ENCODE assay signal across 8 cellular contexts in the genomic region with DNA sequence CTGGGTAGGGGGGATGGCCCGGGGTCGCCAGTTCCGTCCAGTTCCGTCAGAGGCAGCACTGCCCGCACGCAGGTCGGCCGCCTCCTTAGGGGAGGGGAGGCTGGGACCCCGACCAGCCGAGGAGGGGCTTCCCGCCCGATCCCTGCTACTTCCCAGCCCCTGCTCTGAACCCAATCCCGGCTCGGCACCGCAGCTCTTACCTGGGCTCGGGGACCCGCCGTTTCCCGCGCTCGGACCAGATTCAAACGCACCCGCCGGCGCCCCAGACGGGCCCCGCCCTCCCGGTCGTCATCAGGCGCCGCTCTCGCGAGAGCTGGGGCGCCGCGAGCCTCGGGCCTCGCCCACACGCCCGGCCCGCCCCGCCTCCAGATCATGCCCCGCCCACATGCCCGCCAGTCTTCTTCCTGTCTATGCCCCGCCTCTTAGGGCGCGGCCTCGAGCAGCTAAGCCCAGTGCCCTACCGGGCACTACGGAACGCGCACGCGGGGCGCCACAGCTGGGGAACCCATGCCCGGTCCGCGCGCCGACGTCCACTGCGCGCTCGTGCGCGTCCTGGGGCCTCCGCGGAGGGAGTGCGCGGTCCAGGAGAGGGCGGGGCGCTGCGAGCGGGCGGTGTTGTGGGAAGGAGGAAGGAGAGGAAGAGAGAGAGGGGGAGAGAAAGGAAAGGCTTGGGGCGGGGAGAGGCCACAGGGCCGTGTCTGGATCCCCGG. TPM values are rescaled to one million over a fixed set of nuclear protein-coding genes. Genes with fewer than 3 reads are reported as not detected.
DNase-seq lines count a peak whose midpoint lies in the region; ATAC-seq and TF ChIP-seq lines count a peak whose summit lies in the region.

A gene with protein sequence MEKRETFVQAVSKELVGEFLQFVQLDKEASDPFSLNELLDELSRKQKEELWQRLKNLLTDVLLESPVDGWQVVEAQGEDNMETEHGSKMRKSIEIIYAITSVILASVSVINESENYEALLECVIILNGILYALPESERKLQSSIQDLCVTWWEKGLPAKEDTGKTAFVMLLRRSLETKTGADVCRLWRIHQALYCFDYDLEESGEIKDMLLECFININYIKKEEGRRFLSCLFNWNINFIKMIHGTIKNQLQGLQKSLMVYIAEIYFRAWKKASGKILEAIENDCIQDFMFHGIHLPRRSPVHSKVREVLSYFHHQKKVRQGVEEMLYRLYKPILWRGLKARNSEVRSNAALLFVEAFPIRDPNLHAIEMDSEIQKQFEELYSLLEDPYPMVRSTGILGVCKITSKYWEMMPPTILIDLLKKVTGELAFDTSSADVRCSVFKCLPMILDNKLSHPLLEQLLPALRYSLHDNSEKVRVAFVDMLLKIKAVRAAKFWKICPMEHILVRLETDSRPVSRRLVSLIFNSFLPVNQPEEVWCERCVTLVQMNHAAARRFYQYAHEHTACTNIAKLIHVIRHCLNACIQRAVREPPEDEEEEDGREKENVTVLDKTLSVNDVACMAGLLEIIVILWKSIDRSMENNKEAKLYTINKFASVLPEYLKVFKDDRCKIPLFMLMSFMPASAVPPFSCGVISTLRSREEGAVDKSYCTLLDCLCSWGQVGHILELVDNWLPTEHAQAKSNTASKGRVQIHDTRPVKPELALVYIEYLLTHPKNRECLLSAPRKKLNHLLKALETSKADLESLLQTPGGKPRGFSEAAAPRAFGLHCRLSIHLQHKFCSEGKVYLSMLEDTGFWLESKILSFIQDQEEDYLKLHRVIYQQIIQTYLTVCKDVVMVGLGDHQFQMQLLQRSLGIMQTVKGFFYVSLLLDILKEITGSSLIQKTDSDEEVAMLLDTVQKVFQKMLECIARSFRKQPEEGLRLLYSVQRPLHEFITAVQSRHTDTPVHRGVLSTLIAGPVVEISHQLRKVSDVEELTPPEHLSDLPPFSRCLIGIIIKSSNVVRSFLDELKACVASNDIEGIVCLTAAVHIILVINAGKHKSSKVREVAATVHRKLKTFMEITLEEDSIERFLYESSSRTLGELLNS (minus strand): TSS at position 281 of the 710 bp plus-strand sequence. CDS start 2,905 bp downstream, outside the sequence.

- peak; percentile 18 for TF ChIP-seq CTCF in epithelial cell of proximal tubule (conservative IDR thresholded peaks at IDR 0.05; ENCODE audit: low read depth, low read length)

- peak within 1 kb of the TSS; percentile 84 to 97 (median 90) for H3K4me3 Mint-ChIP-seq in IgD-negative memory B cell

- ATAC-seq in GM21529 (IDR thresholded peaks at IDR 0.05; ENCODE audit: unreplicated experiment): peak; percentile 95

- H3K36me3 Mint-ChIP-seq in IgD-negative memory B cell: no peaks in the 10 kb centered on the region

- H3K4me1 Mint-ChIP-seq in IgD-negative memory B cell: peaks cover 6 to 16% (median 11%) of the 10 kb centered on the region in 3 donors

- no peaks in the 10 kb centered on the region for H3K27me3 ChIP-seq in mucosa of rectum (ENCODE audit: control insufficient read depth in 2 of 2, insufficient read depth in 2 of 2, low read length in 2 of 2)

- no peaks in the 10 kb centered on the region for H3K9me3 ChIP-seq in mucosa of rectum (ENCODE audit: control insufficient read depth in 2 of 2, low read length in 2 of 2)

- H3K4me1 ChIP-seq in mucosa of rectum (ENCODE audit: control insufficient read depth in 2 of 2, insufficient read depth in 2 of 2, low read length in 2 of 2): peaks cover 9 to 14% of the 10 kb centered on the region in 2 donors

- no peaks in the 10 kb centered on the region for H3K27me3 Mint-ChIP-seq in IgD-negative memory B cell

- H3K9me3 Mint-ChIP-seq in IgD-negative memory B cell: no peaks in the 10 kb centered on the region

- DNase-seq in DMS153 (lab: John Stamatoyannopoulos, UW) (peak; percentile 96), OCI-M2 (lab: John Stamatoyannopoulos, UW; ENCODE audit: unreplicated experiment) (peak; percentile 86), activated T-cell treated with anti-CD3 and anti-CD28 coated beads for 48 hours (ENCODE audit: low read depth) (peak; percentile 99), epithelial cell of proximal tubule (ENCODE audit: low read depth) (peak; percentile 41)
- DNase-seq in stimulated activated CD8-positive, alpha-beta memory T cell treated with anti-CD3 and anti-CD28 coated beads, Interleukin-4, amount 100 ng/mL, for 48 hours: peak; percentile 98

- peak within 1 kb of the TSS; percentile 95 for H3K4me3 ChIP-seq in epithelial cell of proximal tubule (ENCODE audit: low read depth, low read length)
- H3K4me3 ChIP-seq in mucosa of rectum (ENCODE audit: low read length in 2 of 2): peak within 1 kb of the TSS; percentile 82 to 90

- H3K9ac ChIP-seq in mucosa of rectum (ENCODE audit: low read depth in 1 of 2, low read length in 2 of 2): peak within 1 kb of the TSS; percentile 84 to 93

- H3K27ac ChIP-seq in mucosa of rectum (ENCODE audit: low read depth in 2 of 2, low read length in 2 of 2): peak within 1 kb of the TSS; percentile 94 to 96

- peaks cover 0 to 2% of the 10 kb centered on the region in 2 donors for H3K36me3 ChIP-seq in mucosa of rectum (ENCODE audit: control insufficient read depth in 2 of 2, insufficient read depth in 2 of 2, low read length in 2 of 2)

- peak within 1 kb of the TSS in 2 of 3 donors; percentile 60 to 63 for H3K27ac Mint-ChIP-seq in IgD-negative memory B cell

RNA-seq across cellular contexts. Expression of the gene that starts here (rescaled TPM):
- 2.0 TPM for polyA plus RNA-seq in IgD-negative memory B cell
- 30.1 and 35.2 TPM in 2 replicates for total RNA-seq in epithelial cell of proximal tubule

Comparison
In these comparisons a context has a peak if more than half of its experiments do, and no peak if none do; other contexts are left out.
1. Peak in every context shown above with its lines: DNase-seq, ATAC-seq, H3K4me3 ChIP-seq and H3K27ac ChIP-seq.
2. DNase-seq: peak in every context shown above with its lines; median percentile 99 in activated T-cell treated with anti-CD3 and anti-CD28 coated beads for 48 hours; 98 in stimulated activated CD8-positive, alpha-beta memory T cell treated with anti-CD3 and anti-CD28 coated beads, Interleukin-4, amount 100 ng/mL, for 48 hours; 96 in DMS153; 86 in OCI-M2; 41 in epithelial cell of proximal tubule.